8 cellular contexts compared by ENCODE assay signal in genomic region chr11:32829680-32830412, GRCh38. TPM values are rescaled to one million over a fixed set of nuclear protein-coding genes. Genes with fewer than 3 reads are reported as not detected.
DNase-seq lines count a peak whose midpoint lies in the region; ATAC-seq, FAIRE-seq and TF ChIP-seq lines count a peak whose summit lies in the region.

TSS of gene PRRG4 (plus strand) at chr11:32829927. CDS start at chr11:32830530, 603 bp downstream.

- CTCF ChIA-PET in A549 (lab: Yijun Ruan, JAX): interaction anchor here (0.6 kb wide), 1 partner anchor 79 kb away, joined by 3 read pairs; no protein-coding TSS in a partner anchor
- CTCF ChIA-PET in activated CD4-positive, alpha-beta memory T cell treated with anti-CD3 and anti-CD28 coated beads for 36 hours (lab: Charles Lee): interaction anchor here (1.1 to 1.2 kb wide), 2 partner anchors 20 to 56 kb away, joined by 3 read pairs; no protein-coding TSS in a partner anchor

- no peak for TF ChIP-seq POLR2A in A549 (IDR thresholded peaks at IDR 0.05; ENCODE audit: low read length)
- TF ChIP-seq POLR2A in NB4 (IDR thresholded peaks at IDR 0.05; ENCODE audit: extremely low read depth, insufficient read length): peak; percentile 59
- TF ChIP-seq POLR2A in transverse colon (IDR thresholded peaks at IDR 0.05): peak; percentile 82

- DNase-seq in A549 (ENCODE audit: low read depth in 1 of 2, low spot score in 1 of 2) (peak in 1 of 2 experiments; percentile 35), GM13976 (ENCODE audit: low spot score) (peak; percentile 84), NB4 (ENCODE audit: low read depth) (peak; percentile 85), fibroblast of lung (ENCODE audit: low read depth in 2 of 2) (peak; percentile 29 to 53), transverse colon (peak; percentile 87)
- DNase-seq in activated CD4-positive, alpha-beta memory T cell treated with anti-CD3 and anti-CD28 coated beads for 36 hours: peak; percentile 67
- peak in 2 of 10 donors; percentile 7 for DNase-seq in naive thymus-derived CD8-positive, alpha-beta T cell

- peaks cover 22% of the 10 kb centered on the region for H3K27me3 Mint-ChIP-seq in activated CD4-positive, alpha-beta memory T cell treated with anti-CD3 and anti-CD28 coated beads for 36 hours
- H3K27me3 Mint-ChIP-seq in naive thymus-derived CD8-positive, alpha-beta T cell: peaks cover 19 to 59% (median 33%) of the 10 kb centered on the region in 5 donors

- H3K9me3 Mint-ChIP-seq in activated CD4-positive, alpha-beta memory T cell treated with anti-CD3 and anti-CD28 coated beads for 36 hours: no peaks in the 10 kb centered on the region
- no peaks in the 10 kb centered on the region for H3K9me3 Mint-ChIP-seq in naive thymus-derived CD8-positive, alpha-beta T cell

- no peak for TF ChIP-seq RAD21 in A549 (conservative IDR thresholded peaks at IDR 0.05 in 1 of 2, IDR thresholded peaks at IDR 0.05 in 1 of 2)

- peak within 1 kb of the TSS; percentile 42 for H2AFZ ChIP-seq in fibroblast of lung (ENCODE audit: low read length)

- peak within 1 kb of the TSS; percentile 30 for H3K9ac ChIP-seq in fibroblast of lung (ENCODE audit: insufficient read depth, low read length)

- H3K27ac Mint-ChIP-seq in activated CD4-positive, alpha-beta memory T cell treated with anti-CD3 and anti-CD28 coated beads for 36 hours: no peak within 1 kb of the TSS
- no peak within 1 kb of the TSS for H3K27ac Mint-ChIP-seq in naive thymus-derived CD8-positive, alpha-beta T cell

- H3K36me3 Mint-ChIP-seq in activated CD4-positive, alpha-beta memory T cell treated with anti-CD3 and anti-CD28 coated beads for 36 hours: no peaks in the 10 kb centered on the region
- H3K36me3 Mint-ChIP-seq in naive thymus-derived CD8-positive, alpha-beta T cell: no peaks in the 10 kb centered on the region

- H3K27me3 ChIP-seq in fibroblast of lung (ENCODE audit: control insufficient read depth, insufficient read depth, low read length) (peaks cover 10% of the 10 kb centered on the region), transverse colon (peaks cover 13% of the 10 kb centered on the region)

- H3K4me1 ChIP-seq in A549: peaks cover 10% of the 10 kb centered on the region; the same call in 2 of the 3 replicates
- H3K4me1 ChIP-seq in fibroblast of lung (ENCODE audit: control insufficient read depth, extremely low read depth, insufficient read depth, low read length): peaks cover 7% of the 10 kb centered on the region
- H3K4me1 ChIP-seq in transverse colon: peaks cover 0 to 21% (median 8%) of the 10 kb centered on the region in 4 donors

- no peak for TF ChIP-seq EP300 in A549 (IDR thresholded peaks at IDR 0.05)
- no peak for TF ChIP-seq EP300 in transverse colon (IDR thresholded peaks at IDR 0.05; ENCODE audit: low read depth)

- POLR2A ChIA-PET in A549 (lab: Yijun Ruan, JAX): no interaction called here
- POLR2A ChIA-PET in activated CD4-positive, alpha-beta memory T cell treated with anti-CD3 and anti-CD28 coated beads for 36 hours (lab: Charles Lee): no interaction called here
- POLR2A ChIA-PET in naive thymus-derived CD8-positive, alpha-beta T cell (lab: Charles Lee): no interaction called here

- WGBS in A549 (ENCODE audit: missing lambda C conversion rate): 4% methylated on average over 33 of the region's 85 CpGs
- 2% methylated on average over 9 to 68 of the region's 85 CpGs for WGBS in transverse colon (ENCODE audit: low coverage in 1 of 2), 2 donors

- H3K36me3 ChIP-seq in fibroblast of lung (ENCODE audit: control insufficient read depth, insufficient read depth, low read length): no peaks in the 10 kb centered on the region
- H3K36me3 ChIP-seq in transverse colon: no peaks in the 10 kb centered on the region

- H3K27ac ChIP-seq in A549 (peak within 1 kb of the TSS; percentile 62 to 82), fibroblast of lung (ENCODE audit: insufficient read depth, low read length) (no peak within 1 kb of the TSS), transverse colon (peak within 1 kb of the TSS; percentile 74 to 93 (median 86))

- H3K9me3 ChIP-seq in A549: no peaks in the 10 kb centered on the region
- no peaks in the 10 kb centered on the region for H3K9me3 ChIP-seq in fibroblast of lung (ENCODE audit: control insufficient read depth, insufficient read depth, low read depth, low read length)
- H3K9me3 ChIP-seq in transverse colon: no peaks in the 10 kb centered on the region

- in situ Hi-C loops in GM13976 (cut with MboI; ENCODE audit: low sequenced_read_pairs, unreplicated experiment): no loop called here
- in situ Hi-C loops in transverse colon (cut with MboI; ENCODE audit: low pct_ligation_motif_present in 1 of 4, low pct_unique_long_range_greater_than_20kb in 1 of 4, low sequenced_read_pairs in 3 of 4): no loop called here

- intact Hi-C loops in activated CD4-positive, alpha-beta memory T cell treated with anti-CD3 and anti-CD28 coated beads for 36 hours (cut with micrococcal nuclease): loop anchor here (5.0 to 10.0 kb wide), 2 partner anchors 62 to 245 kb away; partner anchors contain the start of genes EIF3M and QSER1
- intact Hi-C loops in transverse colon (cut with DNase I; ENCODE audit: low total_unique reads): no loop called here

- H3K4me2 ChIP-seq in A549 (peak within 1 kb of the TSS; percentile 88), fibroblast of lung (ENCODE audit: extremely low read depth, insufficient read depth, low read length) (peak within 1 kb of the TSS; percentile 97)

- no peaks in the 10 kb centered on the region for H3K79me2 ChIP-seq in fibroblast of lung (ENCODE audit: control insufficient read depth, insufficient read depth, low read length)

- peak within 1 kb of the TSS; percentile 83 for H3K4me3 Mint-ChIP-seq in activated CD4-positive, alpha-beta memory T cell treated with anti-CD3 and anti-CD28 coated beads for 36 hours
- H3K4me3 Mint-ChIP-seq in naive thymus-derived CD8-positive, alpha-beta T cell: peak within 1 kb of the TSS; percentile 57 to 90 (median 84)

- FAIRE-seq in A549 (lab: Jason Lieb, UNC): no peak

- ATAC-seq in A549 (peak; percentile 86 to 88), HG02610 (IDR thresholded peaks at IDR 0.05; ENCODE audit: unreplicated experiment) (peak; percentile 84)
- peak in 1 of 2 donors; percentile 57 for ATAC-seq in naive thymus-derived CD8-positive, alpha-beta T cell

- H3K4me1 Mint-ChIP-seq in activated CD4-positive, alpha-beta memory T cell treated with anti-CD3 and anti-CD28 coated beads for 36 hours (ENCODE audit: low read depth): peaks cover 12% of the 10 kb centered on the region
- peaks cover 4 to 18% (median 11%) of the 10 kb centered on the region in 4 donors for H3K4me1 Mint-ChIP-seq in naive thymus-derived CD8-positive, alpha-beta T cell

- H4K20me1 ChIP-seq in fibroblast of lung (ENCODE audit: control insufficient read depth, extremely low read depth, insufficient read depth, low read length): no peaks in the 10 kb centered on the region

- TF ChIP-seq CTCF in A549 (IDR thresholded peaks at IDR 0.05) (no peak), GM13976 (IDR thresholded peaks at IDR 0.05; ENCODE audit: borderline replicate concordance, control extremely low read depth, extremely low read depth, insufficient read depth, missing control alignments) (no peak), NB4 (IDR thresholded peaks at IDR 0.05; ENCODE audit: low read depth, low read length) (no peak), fibroblast of lung (conservative IDR thresholded peaks at IDR 0.05 in 1 of 2, IDR thresholded peaks at IDR 0.05 in 1 of 2; ENCODE audit: low read depth in 1 of 2, low read length in 2 of 2) (no peak), transverse colon (IDR thresholded peaks at IDR 0.05) (no peak)

- H3K4me3 ChIP-seq in A549 (peak within 1 kb of the TSS; percentile 76), NB4 (ENCODE audit: low read depth, low read length) (peak within 1 kb of the TSS; percentile 70), fibroblast of lung (replicated peaks in 1 of 4; ENCODE audit: control extremely low read depth in 1 of 4, insufficient read depth in 1 of 4, low read depth in 3 of 4, low read length in 4 of 4) (peak within 1 kb of the TSS; percentile 33 to 70 (median 51)), transverse colon (peak within 1 kb of the TSS; percentile 52 to 99 (median 64))

TF ChIP-seq in A549, 52 proteins besides CTCF, POLR2A, EP300 and RAD21 (continues in another document):
- TF ChIP-seq HDAC2 (IDR thresholded peaks at IDR 0.05) (peak; percentile 65; the same call in 1 of the 2 replicates), SREBF2 (IDR thresholded peaks at IDR 0.05) (no peak), PBX3 (IDR thresholded peaks at IDR 0.05) (no peak), HOXB13 (CRISPR knock-in tag; IDR thresholded peaks at IDR 0.05; ENCODE audit: low read depth) (no peak), RNF2 (IDR thresholded peaks at IDR 0.05; ENCODE audit: borderline replicate concordance, low read depth) (peak; percentile 90; the same call in 1 of the 2 replicates), NFE2L2 (conservative IDR thresholded peaks at IDR 0.05; ENCODE audit: low read length) (no peak), CBX2 (IDR thresholded peaks at IDR 0.05; ENCODE audit: borderline replicate concordance, low read depth) (no peak)

RNA-seq across cellular contexts. Expression of gene PRRG4, which starts in this region (rescaled TPM):
- 0.83 and 0.85 TPM in 2 replicates for polyA plus RNA-seq in A549 (2011; rRNA removed)
- polyA plus RNA-seq in A549 (2012; cell fraction: cytosol; rRNA removed): 0.12 and 0.19 TPM in 2 replicates
- 0.04 and 0.07 TPM in 2 replicates for polyA plus RNA-seq in A549 (2012; cell fraction: nucleus; rRNA removed)
- polyA plus RNA-seq in A549 (2017; fragmentation: RNase III; extraction: RNeasy Plus Mini Kit Qiagen cat#74134 plus additional on column Dnase treatment): 0.72 to 1.4 TPM (median 1.3 TPM) in 3 replicates
- polyA minus RNA-seq in A549 (2011; rRNA and poly(A)+ RNA removed): 0.58 and 0.79 TPM in 2 replicates
- total RNA-seq in activated CD4-positive, alpha-beta memory T cell treated with anti-CD3 and anti-CD28 coated beads for 36 hours: under 1 TPM; 0.24 to 0.43 TPM
- under 0.01 and 0.33 TPM in 2 replicates for total RNA-seq in fibroblast of lung
- polyA plus RNA-seq in fibroblast of lung: 0.08 and 0.27 TPM in 2 replicates
- 0.05 and 0.24 TPM in 2 replicates for polyA plus RNA-seq in fibroblast of lung (2012)
- not detected in 2 replicates for polyA minus RNA-seq in fibroblast of lung (ENCODE audit: low replicate concordance)
- total RNA-seq in naive thymus-derived CD8-positive, alpha-beta T cell: not detected
- polyA plus RNA-seq in naive thymus-derived CD8-positive, alpha-beta T cell: not detected
- 10 to 100 TPM in 2 of 4 donors, 1 to 10 TPM in 2; 4.8 to 24.6 (median 15.9) TPM for total RNA-seq in transverse colon

Comparison
In these comparisons a context has a peak if more than half of its experiments do, and no peak if none do; other contexts are left out.
1. Peak in DNase-seq in activated CD4-positive, alpha-beta memory T cell treated with anti-CD3 and anti-CD28 coated beads for 36 hours; RNA of the gene not detected or under 1 TPM.
2. Peak in DNase-seq, H3K4me3 ChIP-seq, H3K9ac ChIP-seq and H3K4me2 ChIP-seq in fibroblast of lung; RNA of the gene not detected or under 1 TPM.